ENCODE assay signal across 8 cellular contexts in the genomic region with DNA sequence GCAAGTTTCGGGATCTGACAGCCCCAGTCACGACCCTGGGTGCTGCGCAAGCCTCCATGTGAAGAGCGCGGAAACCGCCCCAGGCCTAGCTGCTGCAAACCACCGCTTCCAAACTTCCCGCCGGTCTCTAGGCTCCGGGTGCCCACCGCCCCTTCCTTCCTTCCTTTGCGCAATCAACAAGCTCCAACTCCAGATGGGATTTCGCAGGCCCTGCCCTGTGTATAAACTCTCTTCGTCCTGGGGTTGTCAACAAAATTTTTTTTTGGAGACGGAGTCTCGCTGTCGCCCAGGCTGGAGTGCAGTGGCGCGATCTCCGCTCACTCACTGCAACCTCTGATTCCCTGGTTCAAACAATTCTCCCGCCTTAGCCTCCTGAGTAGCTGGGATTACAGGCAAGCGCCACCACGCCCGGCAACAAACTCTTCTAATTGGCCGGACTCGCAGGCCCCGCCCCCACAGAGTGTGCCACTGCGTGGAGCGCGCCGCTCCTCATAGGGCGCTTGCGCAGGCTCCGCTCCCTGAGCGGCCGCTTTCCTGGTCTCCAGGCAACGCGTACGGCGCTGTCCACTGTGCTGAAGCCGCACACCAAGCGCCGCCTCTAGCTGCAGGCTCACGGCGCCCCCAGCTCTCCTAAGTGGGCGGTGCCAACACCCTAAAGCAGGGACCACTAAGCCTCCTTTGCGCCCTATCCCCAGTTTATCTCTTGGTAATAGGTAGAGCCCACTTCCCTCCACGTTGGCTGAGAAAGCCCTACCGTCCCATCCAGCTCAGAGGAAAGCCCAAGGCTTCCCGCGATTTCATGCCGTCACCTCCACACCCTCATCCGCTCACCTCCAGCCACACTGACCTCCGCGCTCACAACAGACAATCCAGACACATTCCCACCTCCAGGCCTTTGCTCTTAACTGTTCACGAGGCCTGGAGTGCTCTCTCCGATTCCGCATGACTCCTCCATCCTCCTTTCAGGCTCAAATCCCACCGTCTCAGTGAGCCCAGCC. TPM values are rescaled to one million over a fixed set of nuclear protein-coding genes. Genes with fewer than 3 reads are reported as not detected.
DNase-seq lines count a peak whose midpoint lies in the region; ATAC-seq lines count a peak whose summit lies in the region.

No MANE protein-coding gene starts in this region.

- DNase-seq in DMS53 treated with DMSO at 0.1 percent for 48 hours (lab: John Stamatoyannopoulos, UW; ENCODE audit: unreplicated experiment) (peak; percentile 94), NCI-H187 treated with DMSO at 0.1 percent for 48 hours (lab: John Stamatoyannopoulos, UW) (peak; percentile 20), T-helper 22 cell (ENCODE audit: low read depth) (peak; percentile 70), anterior cingulate cortex (lab: John Stamatoyannopoulos, UW) (peak; percentile 22 to 95 (median 85)), left ventricle myocardium superior (peak; percentile 97), cortex of kidney (lab: John Stamatoyannopoulos, UW) (no peak)

- peaks cover 15% of the 10 kb centered on the region for H3K36me3 ChIP-seq in rectal smooth muscle tissue (ENCODE audit: control insufficient read depth, insufficient read depth, low read length)

- no peak overlapping the region for H3K9ac ChIP-seq in rectal smooth muscle tissue (ENCODE audit: low read length)

- no peaks in the 10 kb centered on the region for H3K4me1 ChIP-seq in rectal smooth muscle tissue (ENCODE audit: control insufficient read depth, insufficient read depth, low read length)

- intact Hi-C loops in left ventricle myocardium superior (cut with micrococcal nuclease): no loop called here

- ATAC-seq in HG02610 (IDR thresholded peaks at IDR 0.05; ENCODE audit: unreplicated experiment): peak; percentile 70
- ATAC-seq in left ventricle myocardium superior: peak; percentile 99

- H3K4me3 ChIP-seq in rectal smooth muscle tissue (ENCODE audit: low read length): peak overlapping the region; percentile 48

- no peaks in the 10 kb centered on the region for H3K27me3 ChIP-seq in rectal smooth muscle tissue (ENCODE audit: control insufficient read depth, insufficient read depth, low read length)

- no peak overlapping the region for H3K27ac ChIP-seq in rectal smooth muscle tissue (ENCODE audit: low read depth, low read length)

RNA-seq across cellular contexts. Expression of a gene that starts 5.5 kb away (rescaled TPM):
- 29.1 TPM for total RNA-seq in left ventricle myocardium superior

RNA-seq across cellular contexts. Expression of a gene that starts 22.2 kb away (rescaled TPM):
- 201 TPM for total RNA-seq in left ventricle myocardium superior

RNA-seq across cellular contexts. Expression of a gene that starts 41.6 kb away (rescaled TPM):
- total RNA-seq in left ventricle myocardium superior: 118 TPM
